ENCODE assay signal across 30 cellular contexts in genomic region chr1:3698660-3699408, GRCh38. TPM values are rescaled to one million over a fixed set of nuclear protein-coding genes. Genes with fewer than 3 reads are reported as not detected.
A peak's percentile ranks its signal among the peaks of the same experiment; 100 is the strongest.
DNase-seq lines count a peak whose midpoint lies in the region; ATAC-seq, FAIRE-seq and TF ChIP-seq lines count a peak whose summit lies in the region.
"Had no signal": no experiment of that assay in that cellular context is flagged by ENCODE, and none has a peak within 500 bp of the region (broad histone marks: within the 10 kb centered on the region; RNA-seq: fewer than 3 reads in every experiment).

No MANE protein-coding gene starts in this region.

- no peak for TF ChIP-seq CTCF in bronchial epithelial cell (IDR thresholded peaks at IDR 0.05; ENCODE audit: insufficient read depth, low read length, severe bottlenecking)
- no peak for TF ChIP-seq CTCF in prostate gland (IDR thresholded peaks at IDR 0.05)
- TF ChIP-seq CTCF in tibial nerve (IDR thresholded peaks at IDR 0.05) = no peak

- DNase-seq in NCI-H2171 treated with DMSO at 0.1 percent for 48 hours (lab: John Stamatoyannopoulos, UW) (peak; percentile 51), NCI-H2171 (lab: John Stamatoyannopoulos, UW) (no peak), NCI-H1105 (lab: John Stamatoyannopoulos, UW) (peak; percentile 39), bronchial epithelial cell (ENCODE audit: low read depth) (peak; percentile 96), prostate gland (ENCODE audit: low spot score) (no peak), SW480 (ENCODE audit: low spot score) (no peak), tibial nerve (ENCODE audit: low spot score in 2 of 2) (no peak)
- DNase-seq: activated CD4-positive, alpha-beta T cell treated with anti-CD3 and anti-CD28 coated beads for 36 hours; activated CD8-positive, alpha-beta memory T cell treated with anti-CD3 and anti-CD28 coated beads, Interleukin-2, amount 50 U/mL, for 48 hours; activated CD8-positive, alpha-beta T cell treated with anti-CD3 and anti-CD28 coated beads for 36 hours; activated naive CD4-positive, alpha-beta T cell treated with anti-CD3 and anti-CD28 coated beads, Interleukin-2, amount 10 ng/mL, durations not matched to agents 7 days and 5 days; heart left ventricle; KBM-7; kidney; NCI-H526; posterior cingulate gyrus; right lobe of liver; stimulated activated CD8-positive, alpha-beta memory T cell treated with anti-CD3 and anti-CD28 coated beads, Interleukin-4, amount 100 ng/mL, for 48 hours; stimulated activated naive CD8-positive, alpha-beta T cell treated with anti-CD3 and anti-CD28 coated beads, Interleukin-15, amount 100 ng/mL, for 72 hours had no signal

- TF ChIP-seq POLR2A in prostate gland (IDR thresholded peaks at IDR 0.05) = no peak
- no peak for TF ChIP-seq POLR2A in tibial nerve (IDR thresholded peaks at IDR 0.05)

- ATAC-seq in GM21360 (IDR thresholded peaks at IDR 0.05; ENCODE audit: unreplicated experiment) = no peak
- ATAC-seq: activated CD4-positive, alpha-beta T cell treated with anti-CD3 and anti-CD28 coated beads for 36 hours; activated CD8-positive, alpha-beta T cell treated with anti-CD3 and anti-CD28 coated beads for 36 hours; activated T-helper 17 cell treated with anti-CD3 and anti-CD28 coated beads, Interleukin-2, amount 50 U/mL, for 72 hours; GM12878; heart left ventricle; right lobe of liver had no signal

- H3K27me3 ChIP-seq in bronchial epithelial cell (ENCODE audit: control insufficient read depth, insufficient read depth, low read length) = no peaks in the 10 kb centered on the region
- H3K27me3 ChIP-seq in prostate gland (replicated peaks; ENCODE audit: insufficient read depth) = peaks cover 3% of the 10 kb centered on the region
- H3K27me3 ChIP-seq in tibial nerve = peaks cover 0 to 49% of the 10 kb centered on the region in 2 donors
- H3K27me3 ChIP-seq: right lobe of liver had no signal

- H3K36me3 ChIP-seq in bronchial epithelial cell (ENCODE audit: control insufficient read depth, insufficient read depth, low read length) = no peaks in the 10 kb centered on the region
- H3K36me3 ChIP-seq in prostate gland = no peaks in the 10 kb centered on the region
- H3K36me3 ChIP-seq in tibial nerve = no peaks in the 10 kb centered on the region
- H3K36me3 ChIP-seq: heart left ventricle, right lobe of liver had no signal

- intact Hi-C loops in prostate gland (cut with DNase I) = no loop called here

- H3K9me3 ChIP-seq in prostate gland = no peaks in the 10 kb centered on the region
- H3K9me3 ChIP-seq in tibial nerve = no peaks in the 10 kb centered on the region
- H3K9me3 ChIP-seq: heart left ventricle, right lobe of liver had no signal

- no peak overlapping the region for H3K4me3 ChIP-seq in bronchial epithelial cell (ENCODE audit: low read depth, low read length)
- no peak overlapping the region for H3K4me3 ChIP-seq in prostate gland
- H3K4me3 ChIP-seq in tibial nerve = no peak overlapping the region
- H3K4me3 ChIP-seq: GM12878, heart left ventricle, right lobe of liver had no signal

- WGBS in prostate gland = 74% methylated on average over 28 of the region's 29 CpGs
- 81 to 84% methylated on average over 23 to 29 of the region's 29 CpGs for WGBS in tibial nerve, 2 donors

- H3K4me1 ChIP-seq in prostate gland (replicated peaks) (no peaks in the 10 kb centered on the region), tibial nerve (peaks cover 0 to 8% (median 0%) of the 10 kb centered on the region in 4 donors)
- H3K4me1 ChIP-seq: right lobe of liver had no signal

- H3K27ac ChIP-seq in prostate gland (peak overlapping the region; percentile 12 to 22), tibial nerve (no peak overlapping the region)
- H3K27ac ChIP-seq: heart left ventricle, right lobe of liver, VCaP had no signal

- TF ChIP-seq EP300 in tibial nerve (IDR thresholded peaks at IDR 0.05) = no peak

- peak; percentile 88 for FAIRE-seq in bronchial epithelial cell (lab: Jason Lieb, UNC)
- FAIRE-seq: A204.1, colon, GM12878, GM19239, kidney had no signal

RNA-seq across cellular contexts. Expression of gene TP73, which starts 46.5 kb away (rescaled TPM):
- under 0.01 and 0.13 TPM in 2 replicates for total RNA-seq in bronchial epithelial cell
- 10 to 100 TPM in 1 of 2 donors, 1 to 10 TPM in 1; 5.1 to 15.1 TPM for total RNA-seq in prostate gland
- under 1 TPM in 1 of 4 donors, not detected in 3; 0.30 TPM for total RNA-seq in tibial nerve
- total RNA-seq: fibroblast of villous mesenchyme had no signal

RNA-seq across cellular contexts. Expression of gene WRAP73, which starts 48.9 kb away (rescaled TPM):
- total RNA-seq in bronchial epithelial cell (21.3 and 22.1 TPM in 2 replicates), prostate gland (10 to 100 TPM; 22.3 to 39.5 TPM), tibial nerve (10 to 100 TPM; 11.1 to 17.1 (median 12.9) TPM)

RNA-seq across cellular contexts. Expression of gene CCDC27, which starts 53.4 kb away (rescaled TPM):
- not detected in 2 replicates for total RNA-seq in bronchial epithelial cell
- total RNA-seq in prostate gland = under 1 TPM in 1 of 2 donors, not detected in 1; 0.97 TPM
- total RNA-seq in tibial nerve = not detected
- total RNA-seq: activated CD4-positive, alpha-beta T cell treated with anti-CD3 and anti-CD28 coated beads for 36 hours; activated CD8-positive, alpha-beta T cell treated with anti-CD3 and anti-CD28 coated beads for 36 hours; activated T-helper 17 cell treated with anti-CD3 and anti-CD28 coated beads, Interleukin-2, amount 50 U/mL, for 72 hours; CD4-positive, alpha-beta memory T cell; fibroblast of villous mesenchyme; GM12878; heart left ventricle; kidney; liver; mesothelial cell of epicardium; right lobe of liver had no signal

Comparison
In these comparisons a context has a peak if more than half of its experiments do, and no peak if none do; other contexts are left out.
1. DNase-seq: peak in NCI-H2171 treated with DMSO at 0.1 percent for 48 hours (single experiment), NCI-H1105 (single experiment) and bronchial epithelial cell (single experiment); none in NCI-H2171 (single experiment), prostate gland (single experiment), SW480 (single experiment) and tibial nerve (0 of 2).
2. H3K27ac ChIP-seq: peak in prostate gland (2 of 2); none in tibial nerve (0 of 4).